8 cellular contexts compared by ENCODE assay signal in genomic region chrX:1453951-1454785, GRCh38. TPM values are rescaled to one million over a fixed set of nuclear protein-coding genes. Genes with fewer than 3 reads are reported as not detected.
DNase-seq lines count a peak whose midpoint lies in the region; ATAC-seq, FAIRE-seq and TF ChIP-seq lines count a peak whose summit lies in the region.

No MANE protein-coding gene starts in this region.

- DNase-seq in SW480 (ENCODE audit: low spot score) (peak; percentile 50), brain pericyte (ENCODE audit: low read depth, low spot score) (peak; percentile 26), kidney (peak; percentile 92), NCI-H2107 (lab: John Stamatoyannopoulos, UW) (no peak), NCI-H1092 (lab: John Stamatoyannopoulos, UW) (no peak)
- DNase-seq in stimulated activated CD4-positive, alpha-beta T cell treated with anti-CD3 and anti-CD28 coated beads, Interleukin-2, amount 100 ng/mL, for 24 hours = peak; percentile 96 to 97

- FAIRE-seq in kidney (lab: Jason Lieb, UNC) = no peak

- H3K4me3 ChIP-seq in kidney (ENCODE audit: low read length in 2 of 2) = peak overlapping the region in 1 of 2 donors; percentile 68

- peaks cover 4 to 8% of the 10 kb centered on the region in 2 donors for H3K4me1 ChIP-seq in kidney (ENCODE audit: control insufficient read depth in 1 of 2, insufficient read depth in 1 of 2, low read depth in 1 of 2, low read length in 2 of 2)

- intact Hi-C loops in kidney (cut with DNase I) = no loop called here

- no peaks in the 10 kb centered on the region for H3K36me3 ChIP-seq in kidney (ENCODE audit: control insufficient read depth in 1 of 2, insufficient read depth in 2 of 2, low read length in 2 of 2)

- H3K9ac ChIP-seq in kidney (ENCODE audit: low read length in 2 of 2) = no peak overlapping the region

- peak; percentile 49 for ATAC-seq in GM18502 (IDR thresholded peaks at IDR 0.05; ENCODE audit: poor library complexity, unreplicated experiment)
- peak; percentile 38 for ATAC-seq in HG02970 (IDR thresholded peaks at IDR 0.05; ENCODE audit: low FRiP score, unreplicated experiment)

- H3K9me3 ChIP-seq in kidney (ENCODE audit: control insufficient read depth in 1 of 2, low read length in 2 of 2) = no peaks in the 10 kb centered on the region

- H3K27ac ChIP-seq in kidney (ENCODE audit: low read depth in 2 of 2, low read length in 2 of 2) = no peak overlapping the region

- TF ChIP-seq CTCF in kidney (IDR thresholded peaks at IDR 0.05; ENCODE audit: borderline replicate concordance, extremely low read depth, insufficient read depth) = peak; percentile 94

RNA-seq across cellular contexts. Expression of gene ASMTL, which starts 1.5 kb away (rescaled TPM):
- 33.3 TPM for total RNA-seq in kidney
- 29.9 TPM for polyA plus RNA-seq in kidney (ENCODE audit: insufficient read depth, low read depth, low replicate concordance)

Comparison
In these comparisons a context has a peak if more than half of its experiments do, and no peak if none do; other contexts are left out.
1. DNase-seq: peak in SW480 (single experiment), brain pericyte (single experiment), kidney (single experiment) and stimulated activated CD4-positive, alpha-beta T cell treated with anti-CD3 and anti-CD28 coated beads, Interleukin-2, amount 100 ng/mL, for 24 hours (2 of 2); none in NCI-H2107 (single experiment) and NCI-H1092 (single experiment).